8 cellular contexts compared by ENCODE assay signal in genomic region chr18:50288348-50289102, GRCh38. TPM values are rescaled to one million over a fixed set of nuclear protein-coding genes. Genes with fewer than 3 reads are reported as not detected.
DNase-seq lines count a peak whose midpoint lies in the region; ATAC-seq, FAIRE-seq and TF ChIP-seq lines count a peak whose summit lies in the region.
"Not testable (repeated sequence)": the region's sequence is repeated elsewhere in the genome, so short reads cannot be mapped to it uniquely, and the experiment has no call there.

No MANE protein-coding gene starts in this region.

- not testable (repeated sequence) for TF ChIP-seq RAD21 in liver (IDR thresholded peaks at IDR 0.05)

- peaks cover 41% of the 10 kb centered on the region for H3K36me3 Mint-ChIP-seq in CD8-positive, alpha-beta T cell
- peaks cover 23% of the 10 kb centered on the region for H3K36me3 Mint-ChIP-seq in WTC11

- POLR2A ChIA-PET in CD8-positive, alpha-beta T cell (lab: Charles Lee) = interaction anchor here (0.9 to 1.9 kb wide), 3 partner anchors 10 to 86 kb away, joined by 3 to 9 read pairs (median 4); partner anchors contain the start of gene SKA1
- POLR2A ChIA-PET in WTC11 (lab: Charles Lee) = not testable (repeated sequence)

- ATAC-seq in CD8-positive, alpha-beta T cell; WTC11; body of pancreas; pancreas: not testable (repeated sequence)

- FAIRE-seq in pancreas (lab: Jason Lieb, UNC) = peak; percentile 97

- not testable (repeated sequence) for TF ChIP-seq CTCF in CD8-positive, alpha-beta T cell (IDR thresholded peaks at IDR 0.05); LNCaP clone FGC (IDR thresholded peaks at IDR 0.05; ENCODE audit: control insufficient read depth, extremely low read depth, insufficient read depth); WTC11 (IDR thresholded peaks at IDR 0.05); body of pancreas (IDR thresholded peaks at IDR 0.05); esophagus squamous epithelium (IDR thresholded peaks at IDR 0.05); liver (IDR thresholded peaks at IDR 0.05; ENCODE audit: low read depth, low read length, missing input control); pancreas (IDR thresholded peaks at IDR 0.05); tibial artery (IDR thresholded peaks at IDR 0.05)

- CTCF ChIA-PET in CD8-positive, alpha-beta T cell (lab: Charles Lee) = interaction anchor here (0.9 to 1.0 kb wide), 2 partner anchors 8 to 19 kb away, joined by 3 read pairs; partner anchors contain the start of gene MBD1
- CTCF ChIA-PET in WTC11 (lab: Charles Lee) = interaction anchor here (1.0 to 1.9 kb wide), 2 partner anchors 20 to 69 kb away, joined by 3 to 7 read pairs; no protein-coding TSS in a partner anchor

- peak overlapping the region; percentile 98 for H3K4me3 ChIP-seq in CD8-positive, alpha-beta T cell (ENCODE audit: low read depth, low read length)
- H3K4me3 ChIP-seq in LNCaP clone FGC (ENCODE audit: low read depth, low read length) (peak overlapping the region; percentile 68), body of pancreas (peak overlapping the region; percentile 82 to 92), esophagus squamous epithelium (peak overlapping the region; percentile 80 to 89 (median 85)), liver (ENCODE audit: low read depth in 1 of 3, low read length in 3 of 3) (peak overlapping the region; percentile 68 to 99 (median 85)), pancreas (peak overlapping the region; percentile 13 to 81 (median 60)), tibial artery (peak overlapping the region; percentile 70 to 91)

- not testable (repeated sequence) for TF ChIP-seq POLR2A in body of pancreas (IDR thresholded peaks at IDR 0.05); esophagus squamous epithelium (IDR thresholded peaks at IDR 0.05)

- not testable (repeated sequence) for H3K36me3 ChIP-seq in CD8-positive, alpha-beta T cell (ENCODE audit: insufficient read depth, low read length); body of pancreas (replicated peaks in 1 of 2; ENCODE audit: insufficient read depth in 1 of 2, low read depth in 2 of 2); pancreas
- H3K36me3 ChIP-seq in esophagus squamous epithelium (peaks cover 0 to 24% (median 6%) of the 10 kb centered on the region in 3 donors), liver (ENCODE audit: control insufficient read depth in 4 of 4, insufficient read depth in 3 of 4, low read depth in 1 of 4, low read length in 3 of 4) (peaks cover 2 to 19% (median 10%) of the 10 kb centered on the region in 4 donors), tibial artery (peaks cover 4 to 26% (median 22%) of the 10 kb centered on the region in 3 donors)

- H3K9me3 ChIP-seq in CD8-positive, alpha-beta T cell (ENCODE audit: low read length); body of pancreas; esophagus squamous epithelium; liver (ENCODE audit: control insufficient read depth in 4 of 4, low read length in 3 of 4); pancreas; tibial artery: not testable (repeated sequence)

- peaks cover 14% of the 10 kb centered on the region for H3K4me1 ChIP-seq in CD8-positive, alpha-beta T cell (ENCODE audit: insufficient read depth, low read length)
- H3K4me1 ChIP-seq in body of pancreas (peaks cover 20% of the 10 kb centered on the region), esophagus squamous epithelium (peaks cover 5 to 41% (median 17%) of the 10 kb centered on the region in 3 donors), pancreas (peaks cover 0 to 13% (median 4%) of the 10 kb centered on the region in 3 donors)
- H3K4me1 ChIP-seq in liver (ENCODE audit: control insufficient read depth in 4 of 4, insufficient read depth in 4 of 4, low read length in 3 of 4); tibial artery: not testable (repeated sequence)

- H3K27me3 ChIP-seq in CD8-positive, alpha-beta T cell (ENCODE audit: insufficient read depth, low read length); body of pancreas; esophagus squamous epithelium; liver (ENCODE audit: control insufficient read depth in 4 of 4, insufficient read depth in 4 of 4, low read length in 3 of 4); pancreas; tibial artery: not testable (repeated sequence)

- H3K9ac ChIP-seq in liver (ENCODE audit: low read depth in 1 of 2, low read length in 2 of 2) = peak overlapping the region; percentile 87 to 94

- H3K4me1 Mint-ChIP-seq in CD8-positive, alpha-beta T cell (ENCODE audit: low read depth) = peaks cover 30% of the 10 kb centered on the region
- H3K4me1 Mint-ChIP-seq in WTC11 = peaks cover 11% of the 10 kb centered on the region

- DNase-seq in CD8-positive, alpha-beta T cell; LNCaP clone FGC (ENCODE audit: low read depth); WTC11 (ENCODE audit: low spot score); body of pancreas; esophagus squamous epithelium (lab: John Stamatoyannopoulos, UW); tibial artery: not testable (repeated sequence)
- peak in 2 of 6 donors; percentile 32 to 48 for DNase-seq in pancreas

- H3K27ac Mint-ChIP-seq in CD8-positive, alpha-beta T cell = peak overlapping the region; percentile 99
- H3K27ac Mint-ChIP-seq in WTC11 = not testable (repeated sequence)

- WGBS in body of pancreas, 2 donors = 71 to 74% methylated on average over 21 of the region's 21 CpGs
- 71 to 77% methylated on average over 16 to 19 of the region's 21 CpGs for WGBS in esophagus squamous epithelium, 2 donors
- 76% methylated on average over 21 of the region's 21 CpGs for WGBS in liver
- WGBS in pancreas, 2 donors = 72% methylated on average over 21 of the region's 21 CpGs

- H3K27ac ChIP-seq in CD8-positive, alpha-beta T cell (ENCODE audit: low read depth, low read length) = peak overlapping the region; percentile 99
- H3K27ac ChIP-seq in body of pancreas (peak overlapping the region; percentile 86 to 96 (median 94)), esophagus squamous epithelium (peak overlapping the region; percentile 85 to 93 (median 90)), liver (ENCODE audit: low read depth in 1 of 2, low read length in 2 of 2) (peak overlapping the region; percentile 67 to 92), pancreas (peak overlapping the region; percentile 80 to 92 (median 83)), tibial artery (peak overlapping the region; percentile 90 to 91)

- not testable (repeated sequence) for H3K27me3 Mint-ChIP-seq in CD8-positive, alpha-beta T cell (ENCODE audit: low read depth); WTC11 (ENCODE audit: low read depth)

- intact Hi-C loops in CD8-positive, alpha-beta T cell (cut with DNase I, micrococcal nuclease) = loop anchor here (1.0 to 10.0 kb wide), 9 partner anchors 10 to 1751 kb away; partner anchors contain the start of genes CTIF (in 1 of the 2), ELAC1 (in 1 of the 2), RPL17 (in 1 of the 2) and SKA1 (in 1 of the 2)
- intact Hi-C loops in body of pancreas (cut with DNase I) (loop anchor here (10.0 kb wide), 1 partner anchor 66 kb away; no protein-coding TSS in a partner anchor), tibial artery (cut with DNase I; ENCODE audit: low total_unique reads) (loop anchor here (5.0 to 10.0 kb wide), 3 partner anchors 474 to 906 kb away; partner anchors contain the start of genes ACAA2, MEX3C and RPL17)
- intact Hi-C loops in esophagus squamous epithelium (cut with DNase I); pancreas (cut with DNase I): not testable (repeated sequence)

- peak overlapping the region; percentile 99 for H3K4me3 Mint-ChIP-seq in CD8-positive, alpha-beta T cell
- H3K4me3 Mint-ChIP-seq in WTC11 = peak overlapping the region; percentile 98

- H3K9me3 Mint-ChIP-seq in CD8-positive, alpha-beta T cell; WTC11: not testable (repeated sequence)

TF ChIP-seq in WTC11, 78 proteins besides CTCF, POLR2A, EP300 and RAD21:
- TF ChIP-seq HMGA2 (CRISPR knock-in tag; IDR thresholded peaks at IDR 0.05) = peak; percentile 97

TF ChIP-seq in liver, 16 proteins besides CTCF, POLR2A, EP300 and RAD21:
- TF ChIP-seq TAF1 (conservative IDR thresholded peaks at IDR 0.05) = peak; percentile 19

RNA-seq across cellular contexts. Expression of gene CXXC1, which starts 1.0 kb away (rescaled TPM):
- total RNA-seq in CD8-positive, alpha-beta T cell = 100 to 1,000 TPM; 107 to 119 TPM
- total RNA-seq in WTC11 (2021) (88.7 to 94.5 TPM (median 94.0 TPM) in 3 replicates), body of pancreas (100 to 1,000 TPM in 1 of 2 donors, 10 to 100 TPM in 1; 80.7 to 109 TPM), esophagus squamous epithelium (10 to 100 TPM; 42.0 to 58.9 (median 53.9) TPM), liver (10 to 100 TPM; 33.5 to 38.4 TPM), pancreas (10 to 100 TPM; 39.6 to 71.1 (median 52.9) TPM)
- polyA plus RNA-seq in liver (10 to 100 TPM; 21.7 to 26.6 TPM), pancreas (100 to 1,000 TPM; 236 to 245 TPM)

RNA-seq across cellular contexts. Expression of gene MBD1, which starts 7.2 kb away (rescaled TPM):
- total RNA-seq in CD8-positive, alpha-beta T cell = 10 to 100 TPM; 88.5 to 96.0 TPM
- total RNA-seq in WTC11 (2021) (47.6 to 53.4 TPM (median 48.4 TPM) in 3 replicates), body of pancreas (10 to 100 TPM; 44.6 to 63.3 TPM), esophagus squamous epithelium (10 to 100 TPM; 39.5 to 83.8 (median 61.0) TPM), liver (10 to 100 TPM; 31.4 to 45.8 TPM), pancreas (10 to 100 TPM; 27.2 to 46.9 (median 33.4) TPM)
- polyA plus RNA-seq in liver (10 to 100 TPM; 13.9 to 22.1 TPM), pancreas (10 to 100 TPM; 36.5 to 38.1 TPM)

RNA-seq across cellular contexts. Expression of gene CFAP53, which starts 22.2 kb away (rescaled TPM):
- total RNA-seq in CD8-positive, alpha-beta T cell = under 1 TPM; 0.22 to 0.36 TPM
- total RNA-seq in WTC11 (2021) (0.26 to 0.27 TPM (median 0.27 TPM) in 3 replicates), body of pancreas (1 to 10 TPM in 1 of 2 donors, under 1 TPM in 1; 0.78 to 1.3 TPM), esophagus squamous epithelium (under 1 TPM in 1 of 4 donors, not detected in 3; 0.19 TPM), liver (under 1 TPM; 0.08 to 0.09 TPM), pancreas (1 to 10 TPM in 1 of 6 donors, under 1 TPM in 5; 0.25 to 1.5 (median 0.28) TPM)
- polyA plus RNA-seq in liver (under 1 TPM; 0.05 to 0.14 TPM), pancreas (1 to 10 TPM; 1.2 to 1.3 TPM)
